Comparison of ENCODE assay signal across 9 cellular contexts in genomic region chr3:12916159-12916558, GRCh38.
A peak's percentile ranks its signal among the peaks of the same experiment; 100 is the strongest.
DNase-seq lines count a peak whose midpoint lies in the region; ATAC-seq and TF ChIP-seq lines count a peak whose summit lies in the region.
"Had no signal": no experiment of that assay in that cellular context is flagged by ENCODE, and none has a peak within 500 bp of the region (broad histone marks: within the 10 kb centered on the region; RNA-seq: fewer than 3 reads in every experiment).

No MANE protein-coding gene starts in this region.

- H3K9me3 ChIP-seq in BLaER1 treated with 17β-estradiol and CSF1 and Interleukin-3, amounts not matched to agents 10 nM and 100 nM (replicated peaks in 1 of 11) = no peaks in the 10 kb centered on the region
- no peaks in the 10 kb centered on the region for H3K9me3 ChIP-seq in Peyer's patch
- H3K9me3 ChIP-seq in effector memory CD4-positive, alpha-beta T cell (ENCODE audit: control insufficient read depth, low read length) = no peaks in the 10 kb centered on the region

- H3K36me3 ChIP-seq in BLaER1 treated with 17β-estradiol and CSF1 and Interleukin-3, amounts not matched to agents 10 nM and 100 nM = peaks cover 16 to 97% (median 71%) of the 10 kb centered on the region in 11 experiments
- H3K36me3 ChIP-seq in Peyer's patch = peaks cover 0 to 38% (median 0%) of the 10 kb centered on the region in 3 donors
- H3K36me3 ChIP-seq in effector memory CD4-positive, alpha-beta T cell (ENCODE audit: control insufficient read depth, insufficient read depth, low read length) = peaks cover 87% of the 10 kb centered on the region

- TF ChIP-seq CTCF in Peyer's patch (IDR thresholded peaks at IDR 0.05) = no peak

- peaks cover 52 to 100% (median 89%) of the 10 kb centered on the region in 11 experiments; a peak in 21 of 22 replicates for H4K20me1 ChIP-seq in BLaER1 treated with 17β-estradiol and CSF1 and Interleukin-3, amounts not matched to agents 10 nM and 100 nM

- ATAC-seq in GM21390 (IDR thresholded peaks at IDR 0.05; ENCODE audit: unreplicated experiment) (peak; percentile 49), HG03342 (IDR thresholded peaks at IDR 0.05; ENCODE audit: unreplicated experiment) (no peak)

- H3K27me3 ChIP-seq in BLaER1 treated with 17β-estradiol and CSF1 and Interleukin-3, amounts not matched to agents 10 nM and 100 nM = no peaks in the 10 kb centered on the region
- no peaks in the 10 kb centered on the region for H3K27me3 ChIP-seq in Peyer's patch
- no peaks in the 10 kb centered on the region for H3K27me3 ChIP-seq in effector memory CD4-positive, alpha-beta T cell (replicated peaks; ENCODE audit: control insufficient read depth, insufficient read depth, low read length, poor library complexity, severe bottlenecking)

- DNase-seq in Peyer's patch (peak in 2 of 3 donors; percentile 57 to 74), retina (no peak), hypothalamus (lab: John Stamatoyannopoulos, UW) (no peak), NCI-H524 (lab: John Stamatoyannopoulos, UW) (no peak)
- DNase-seq in effector memory CD4-positive, alpha-beta T cell = no peak
- DNase-seq: RPMI8226 had no signal

- H3K4me1 ChIP-seq in BLaER1 treated with 17β-estradiol and CSF1 and Interleukin-3, amounts not matched to agents 10 nM and 100 nM = peaks cover 62 to 100% (median 99%) of the 10 kb centered on the region in 10 experiments
- H3K4me1 ChIP-seq in Peyer's patch = no peaks in the 10 kb centered on the region
- H3K4me1 ChIP-seq in effector memory CD4-positive, alpha-beta T cell (ENCODE audit: control insufficient read depth, insufficient read depth, low read length, poor library complexity, severe bottlenecking) = peaks cover 15% of the 10 kb centered on the region

- H3K4me3 ChIP-seq in BLaER1 treated with 17β-estradiol and CSF1 and Interleukin-3, amounts not matched to agents 10 nM and 100 nM = no peak overlapping the region
- H3K4me3 ChIP-seq in Peyer's patch = no peak overlapping the region
- no peak overlapping the region for H3K4me3 ChIP-seq in effector memory CD4-positive, alpha-beta T cell (ENCODE audit: insufficient read depth, low read depth, low read length, poor library complexity, severe bottlenecking)

- H3K27ac ChIP-seq in BLaER1 treated with 17β-estradiol and CSF1 and Interleukin-3, amounts not matched to agents 10 nM and 100 nM = peak overlapping the region in 6 of 11 experiments; percentile 11 to 66 (median 40); a peak in 10 of 22 replicates
- peak overlapping the region in 1 of 4 donors; percentile 13 for H3K27ac ChIP-seq in Peyer's patch
- peak overlapping the region; percentile 29 for H3K27ac ChIP-seq in effector memory CD4-positive, alpha-beta T cell (ENCODE audit: insufficient read depth, low read length, poor library complexity, severe bottlenecking)

- no peak for TF ChIP-seq POLR2A in Peyer's patch (IDR thresholded peaks at IDR 0.05)

- H3K9ac ChIP-seq in BLaER1 treated with 17β-estradiol and CSF1 and Interleukin-3, amounts not matched to agents 10 nM and 100 nM = peak overlapping the region in 3 of 11 experiments; percentile 9 to 29 (median 9); a peak in 2 of 22 replicates

- H3K4me2 ChIP-seq in BLaER1 treated with 17β-estradiol and CSF1 and Interleukin-3, amounts not matched to agents 10 nM and 100 nM = peak overlapping the region; percentile 65 to 99 (median 90)

Comparison
In these comparisons a context has a peak if more than half of its experiments do, and no peak if none do; other contexts are left out.
1. DNase-seq: peak in Peyer's patch (2 of 3); none in effector memory CD4-positive, alpha-beta T cell (0 of 3), retina (single experiment), hypothalamus (0 of 51) and NCI-H524 (0 of 2).